ENCODE assay signal across 12 cellular contexts in the genomic region with DNA sequence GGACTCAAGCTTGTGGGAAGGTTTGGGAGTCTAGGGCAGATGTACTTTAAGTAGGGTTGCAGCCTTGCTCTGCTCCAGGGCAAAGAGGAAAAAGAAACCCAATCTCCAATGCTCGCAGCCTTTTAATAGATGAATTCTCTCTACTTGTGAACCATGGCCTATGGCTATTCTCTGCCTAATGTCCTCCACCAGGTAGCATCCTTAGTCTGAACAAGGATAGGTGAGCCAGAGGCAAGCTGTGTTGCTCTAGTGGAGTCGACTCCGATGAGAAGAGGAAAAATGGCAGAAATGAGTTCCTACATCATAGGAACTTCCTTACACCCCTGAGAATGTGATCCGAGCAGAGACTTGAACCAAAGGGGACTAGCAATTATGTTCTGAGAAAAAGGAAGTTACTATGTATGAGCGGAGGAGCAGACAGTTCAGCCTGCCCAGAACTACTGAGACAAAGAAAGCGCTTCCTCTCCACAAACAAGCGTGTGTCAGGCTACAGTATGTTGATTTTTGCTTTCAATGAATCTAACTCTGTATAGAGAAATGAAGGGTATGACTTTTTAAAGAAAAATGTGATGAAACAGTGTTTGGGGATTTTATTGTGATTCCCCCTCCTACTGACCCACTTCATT.
DNase-seq lines count a peak whose midpoint lies in the region; ATAC-seq and TF ChIP-seq lines count a peak whose summit lies in the region.
"Had no signal": no experiment of that assay in that cellular context is flagged by ENCODE, and none has a peak within 500 bp of the region (broad histone marks: within the 10 kb centered on the region; RNA-seq: fewer than 3 reads in every experiment).

No MANE protein-coding gene starts in this region.

- H3K4me3 Mint-ChIP-seq in central memory CD8-positive, alpha-beta T cell: no peak overlapping the region
- H3K4me3 Mint-ChIP-seq: activated naive CD4-positive, alpha-beta T cell treated with anti-CD3 and anti-CD28 coated beads, Interleukin-2, amount 50 U/mL, for 24 hours; CD4-positive, alpha-beta memory T cell had no signal

- no peaks in the 10 kb centered on the region for H3K36me3 ChIP-seq in H7 (replicated peaks; ENCODE audit: control insufficient read depth, insufficient read depth, low read length)
- H3K36me3 ChIP-seq: neutrophil, SJSA1 had no signal

- H3K27me3 ChIP-seq in H7 (ENCODE audit: control insufficient read depth, insufficient read depth, low read length): no peaks in the 10 kb centered on the region
- H3K27me3 ChIP-seq: neutrophil, SJSA1 had no signal

- DNase-seq in GM10266 (ENCODE audit: extremely low spot score) (peak; percentile 29), DMS53 (lab: John Stamatoyannopoulos, UW) (no peak), NCI-H774 (lab: John Stamatoyannopoulos, UW) (no peak), H7 (no peak), NCI-H345 (lab: John Stamatoyannopoulos, UW) (no peak)
- DNase-seq in central memory CD8-positive, alpha-beta T cell (ENCODE audit: low spot score in 2 of 2): no peak
- DNase-seq: CD4-positive, alpha-beta memory T cell had no signal

- ATAC-seq in GM21423 (IDR thresholded peaks at IDR 0.05; ENCODE audit: unreplicated experiment): peak; percentile 82
- ATAC-seq in HG03439 (IDR thresholded peaks at IDR 0.05; ENCODE audit: unreplicated experiment): peak; percentile 44
- peak; percentile 32 for ATAC-seq in central memory CD8-positive, alpha-beta T cell (replicated peaks; ENCODE audit: extremely low read depth, poor library complexity, severe bottlenecking)

- no peak overlapping the region for H3K4me3 ChIP-seq in H7 (ENCODE audit: insufficient read depth, low read depth, low read length)
- H3K4me3 ChIP-seq: SJSA1 had no signal

- H3K9me3 Mint-ChIP-seq in central memory CD8-positive, alpha-beta T cell: no peaks in the 10 kb centered on the region
- H3K9me3 Mint-ChIP-seq: activated naive CD4-positive, alpha-beta T cell treated with anti-CD3 and anti-CD28 coated beads, Interleukin-2, amount 50 U/mL, for 24 hours; CD4-positive, alpha-beta memory T cell had no signal

- no peak overlapping the region for H3K27ac Mint-ChIP-seq in central memory CD8-positive, alpha-beta T cell (ENCODE audit: low read depth)
- H3K27ac Mint-ChIP-seq: activated naive CD4-positive, alpha-beta T cell treated with anti-CD3 and anti-CD28 coated beads, Interleukin-2, amount 50 U/mL, for 24 hours; CD4-positive, alpha-beta memory T cell had no signal

- H3K4me1 Mint-ChIP-seq in central memory CD8-positive, alpha-beta T cell: no peaks in the 10 kb centered on the region
- H3K4me1 Mint-ChIP-seq: activated naive CD4-positive, alpha-beta T cell treated with anti-CD3 and anti-CD28 coated beads, Interleukin-2, amount 50 U/mL, for 24 hours had no signal

- no peaks in the 10 kb centered on the region for H3K27me3 Mint-ChIP-seq in central memory CD8-positive, alpha-beta T cell

- TF ChIP-seq CTCF in GM10266 (IDR thresholded peaks at IDR 0.05; ENCODE audit: control insufficient read depth, insufficient read depth, low read depth, missing control alignments): no peak

- H3K36me3 Mint-ChIP-seq in central memory CD8-positive, alpha-beta T cell (ENCODE audit: insufficient read depth): peaks cover 2% of the 10 kb centered on the region
- H3K36me3 Mint-ChIP-seq: activated naive CD4-positive, alpha-beta T cell treated with anti-CD3 and anti-CD28 coated beads, Interleukin-2, amount 50 U/mL, for 24 hours; CD4-positive, alpha-beta memory T cell had no signal

Comparison
In these comparisons a context has a peak if more than half of its experiments do, and no peak if none do; other contexts are left out.
1. ATAC-seq: peak in every context shown above with its lines; median percentile 82 in GM21423; 44 in HG03439; 32 in central memory CD8-positive, alpha-beta T cell.